ENCODE assay signal across 27 cellular contexts in genomic region chr9:96460470-96460869, GRCh38. TPM values are rescaled to one million over a fixed set of nuclear protein-coding genes. Genes with fewer than 3 reads are reported as not detected.
DNase-seq lines count a peak whose midpoint lies in the region; ATAC-seq and TF ChIP-seq lines count a peak whose summit lies in the region.
"Had no signal": no experiment of that assay in that cellular context is flagged by ENCODE, and none has a peak within 500 bp of the region (broad histone marks: within the 10 kb centered on the region; RNA-seq: fewer than 3 reads in every experiment).

No MANE protein-coding gene starts in this region.

- no peak overlapping the region for H3K23ac ChIP-seq in mesenchymal stem cell (ENCODE audit: low read length in 2 of 2)

- H3K9me3 Mint-ChIP-seq in HFFc6, result no peaks in the 10 kb centered on the region
- H3K9me3 Mint-ChIP-seq in endodermal cell, result no peaks in the 10 kb centered on the region
- H3K9me3 Mint-ChIP-seq: CD8-positive, alpha-beta memory T cell; mesothelial cell of epicardium; naive thymus-derived CD4-positive, alpha-beta T cell had no signal

- no peak overlapping the region for H2BK15ac ChIP-seq in mesenchymal stem cell (ENCODE audit: low read depth, poor library complexity, severe bottlenecking)

- CTCF ChIA-PET in BJ (lab: Yijun Ruan, JAX), result interaction anchor here (1.1 kb wide), 1 partner anchor 143 kb away, joined by 3 read pairs; no protein-coding TSS in a partner anchor

- H2AFZ ChIP-seq in mesenchymal stem cell (ENCODE audit: low read depth, low read length), result no peak overlapping the region

- H3K4me1 ChIP-seq in endodermal cell (ENCODE audit: control insufficient read depth, insufficient read depth, low read length) (no peaks in the 10 kb centered on the region), mesenchymal stem cell (ENCODE audit: control insufficient read depth, insufficient read depth, low read depth, low read length) (peaks cover 6% of the 10 kb centered on the region)
- H3K4me1 ChIP-seq: colonic mucosa, Peyer's patch had no signal

- H3K27me3 Mint-ChIP-seq in HFFc6 (ENCODE audit: insufficient read depth) (no peaks in the 10 kb centered on the region), endodermal cell (ENCODE audit: insufficient read depth) (no peaks in the 10 kb centered on the region)
- H3K27me3 Mint-ChIP-seq: CD8-positive, alpha-beta memory T cell; naive thymus-derived CD4-positive, alpha-beta T cell had no signal

- H3K27me3 ChIP-seq in BJ (ENCODE audit: control insufficient read depth, insufficient read depth, low read length), result no peaks in the 10 kb centered on the region
- H3K27me3 ChIP-seq in endodermal cell (ENCODE audit: control insufficient read depth, insufficient read depth, low read length, poor library complexity, severe bottlenecking), result no peaks in the 10 kb centered on the region
- no peaks in the 10 kb centered on the region for H3K27me3 ChIP-seq in mesenchymal stem cell (ENCODE audit: control insufficient read depth in 1 of 2, insufficient read depth in 1 of 2, low read length in 2 of 2)
- H3K27me3 ChIP-seq: colonic mucosa, esophagus muscularis mucosa, Peyer's patch had no signal

- no peak overlapping the region for H2AK5ac ChIP-seq in mesenchymal stem cell (ENCODE audit: low read length, severe bottlenecking)

- no peak overlapping the region for H3K27ac ChIP-seq in endodermal cell (ENCODE audit: low read depth, low read length)
- H3K27ac ChIP-seq in mesenchymal stem cell (ENCODE audit: low read length, poor library complexity, severe bottlenecking), result no peak overlapping the region
- H3K27ac ChIP-seq: colonic mucosa, esophagus muscularis mucosa, Peyer's patch had no signal

- H3K4me3 Mint-ChIP-seq in HFFc6, result peak overlapping the region; percentile 69; the same call in 1 of the 2 replicates
- H3K4me3 Mint-ChIP-seq in endodermal cell, result no peak overlapping the region
- H3K4me3 Mint-ChIP-seq: CD8-positive, alpha-beta memory T cell; mesothelial cell of epicardium had no signal

- DNase-seq in BJ (ENCODE audit: low read depth) (no peak), HFFc6 (no peak), endodermal cell (no peak), mesenchymal stem cell (no peak), NCI-H146 (lab: John Stamatoyannopoulos, UW) (no peak), ACHN (no peak)
- no peak for DNase-seq in activated CD8-positive, alpha-beta memory T cell treated with anti-CD3 and anti-CD28 coated beads, Interleukin-2, amount 50 U/mL, for 4 hours
- DNase-seq: activated CD4-positive, alpha-beta T cell treated with anti-CD3 and anti-CD28 coated beads, Interleukin-2, amount 50 U/mL, for 4 hours; activated naive CD4-positive, alpha-beta T cell treated with anti-CD3 and anti-CD28 coated beads, Interleukin-2, amount 50 U/mL, for 16 hours; AML-193; anterior cingulate cortex; CD8-positive, alpha-beta memory T cell; colonic mucosa; effector memory CD4-positive, alpha-beta T cell; islet precursor cell; naive thymus-derived CD4-positive, alpha-beta T cell; NCI-H1092 treated with DMSO at 0.1 percent for 48 hours; NCI-H1930; NCI-H226; NCI-H748 treated with DMSO at 0.1 percent for 48 hours; Peyer's patch; SHP77 treated with DMSO at 0.1 percent for 48 hours; stimulated activated naive CD4-positive, alpha-beta T cell treated with Interleukin-2 at 50 U/mL for 16 hours; T-helper 1 cell had no signal

- no peak overlapping the region for H3K14ac ChIP-seq in mesenchymal stem cell (ENCODE audit: low read length in 2 of 2)

- no peak overlapping the region for H3K4ac ChIP-seq in mesenchymal stem cell (ENCODE audit: low read depth in 1 of 2, low read length in 2 of 2)

- WGBS in endodermal cell (ENCODE audit: insufficient coverage in 1 of 2, insufficient read length in 1 of 2), 2 experiments, result 95 to 100% methylated on average over 1 to 5 of the region's 5 CpGs
- 93% methylated on average over 3 of the region's 5 CpGs for WGBS in mesenchymal stem cell

- no peaks in the 10 kb centered on the region for H3K36me3 ChIP-seq in BJ (ENCODE audit: control insufficient read depth, insufficient read depth, low read length)
- peaks cover 5% of the 10 kb centered on the region for H3K36me3 ChIP-seq in endodermal cell (ENCODE audit: control insufficient read depth, insufficient read depth, low read length)
- H3K36me3 ChIP-seq in mesenchymal stem cell (ENCODE audit: control insufficient read depth in 1 of 2, insufficient read depth in 2 of 2, low read depth in 1 of 2, low read length in 2 of 2), result peaks cover 5 to 51% of the 10 kb centered on the region in 2 experiments
- H3K36me3 ChIP-seq: colonic mucosa, Peyer's patch had no signal

- no peak for ATAC-seq in GM18519 (IDR thresholded peaks at IDR 0.05; ENCODE audit: low FRiP score, unreplicated experiment)
- ATAC-seq: naive thymus-derived CD4-positive, alpha-beta T cell had no signal

- no peak overlapping the region for H3K4me2 ChIP-seq in mesenchymal stem cell (ENCODE audit: low read length, poor library complexity, severe bottlenecking)

- H3K79me1 ChIP-seq in mesenchymal stem cell (replicated peaks; ENCODE audit: low read length, poor library complexity, severe bottlenecking), result peaks cover 13% of the 10 kb centered on the region

- no peak overlapping the region for H4K8ac ChIP-seq in mesenchymal stem cell (ENCODE audit: low read length)

- H2BK5ac ChIP-seq in mesenchymal stem cell (ENCODE audit: low read depth, low read length, poor library complexity, severe bottlenecking), result no peak overlapping the region

- H3K27ac Mint-ChIP-seq in HFFc6, result peak overlapping the region; percentile 82
- H3K27ac Mint-ChIP-seq in endodermal cell, result peak overlapping the region; percentile 71
- H3K27ac Mint-ChIP-seq: mesothelial cell of epicardium had no signal

- H3K9me3 ChIP-seq in endodermal cell (ENCODE audit: control insufficient read depth, low read length) (no peaks in the 10 kb centered on the region), mesenchymal stem cell (ENCODE audit: control insufficient read depth, low read length) (no peaks in the 10 kb centered on the region)
- H3K9me3 ChIP-seq: colonic mucosa, esophagus muscularis mucosa, Peyer's patch had no signal

- H3K18ac ChIP-seq in mesenchymal stem cell (ENCODE audit: low read depth in 1 of 2, low read length in 2 of 2), result no peak overlapping the region

- H2BK120ac ChIP-seq in mesenchymal stem cell (ENCODE audit: low read depth, low read length), result no peak overlapping the region

- TF ChIP-seq CTCF in BJ (IDR thresholded peaks at IDR 0.05; ENCODE audit: insufficient read depth, low read depth, low read length) (no peak), HFFc6 (IDR thresholded peaks at IDR 0.05) (no peak), endodermal cell (conservative IDR thresholded peaks at IDR 0.05) (no peak)

- POLR2A ChIA-PET in BJ (lab: Charles Lee), result no interaction called here

- H3K4me1 Mint-ChIP-seq in HFFc6 (ENCODE audit: low read depth), result peaks cover 36% of the 10 kb centered on the region
- H3K4me1 Mint-ChIP-seq in endodermal cell, result peaks cover 7% of the 10 kb centered on the region

- in situ Hi-C loops in ACHN (cut with HindIII; ENCODE audit: low pct_ligation_motif_present, low pct_unique_long_range_greater_than_20kb, low sequenced_read_pairs), result no loop called here

- H3K4me3 ChIP-seq in BJ (ENCODE audit: low read depth, low read length) (peak overlapping the region; percentile 12; the same call in 1 of the 2 replicates), endodermal cell (ENCODE audit: low read length) (no peak overlapping the region), mesenchymal stem cell (ENCODE audit: insufficient read depth in 1 of 2, low read depth in 1 of 2, low read length in 2 of 2) (no peak overlapping the region)
- H3K4me3 ChIP-seq: colonic mucosa, esophagus muscularis mucosa, Peyer's patch had no signal

- no peak overlapping the region for H2BK12ac ChIP-seq in mesenchymal stem cell (ENCODE audit: low read length in 2 of 2)

- H3K36me3 Mint-ChIP-seq in HFFc6 (ENCODE audit: low read depth), result peaks cover 25% of the 10 kb centered on the region
- peaks cover 14% of the 10 kb centered on the region for H3K36me3 Mint-ChIP-seq in endodermal cell (ENCODE audit: low read depth)

- H4K91ac ChIP-seq in mesenchymal stem cell (ENCODE audit: low read length), result no peak overlapping the region

- H3K9ac ChIP-seq in endodermal cell (ENCODE audit: extremely low read depth, low read length, poor library complexity, severe bottlenecking) (no peak overlapping the region), mesenchymal stem cell (ENCODE audit: low read length) (peak overlapping the region; percentile 71)

RNA-seq across cellular contexts. Expression of gene HABP4, which starts 10.5 kb away (rescaled TPM):
- polyA plus RNA-seq in BJ (2011; rRNA removed), result 9.2 and 10.2 TPM in 2 replicates
- polyA minus RNA-seq in BJ (2011; rRNA and poly(A)+ RNA removed), result 3.3 and 3.6 TPM in 2 replicates
- 10 to 100 TPM; 20.1 to 26.6 (median 24.9) TPM for total RNA-seq in HFFc6 (2021; fragmentation: NEBNext Ultra II Directional; extraction: Animal tissue kit (Norgen Biotek cat#: 25700))
- 10 to 100 TPM in 1 of 2 donors, 1 to 10 TPM in 1; 10.0 to 12.1 TPM for total RNA-seq in endodermal cell
- polyA plus RNA-seq in endodermal cell (2013, experiment 1 of 2), result 26.1 TPM
- 22.3 TPM for polyA plus RNA-seq in endodermal cell (2013, experiment 2 of 2)
- polyA plus RNA-seq in mesenchymal stem cell (2013, experiment 1 of 2), result 19.7 TPM
- 18.7 TPM for polyA plus RNA-seq in mesenchymal stem cell (2013, experiment 2 of 2)

RNA-seq across cellular contexts. Expression of gene ZNF367, which starts 42.3 kb away (rescaled TPM):
- polyA plus RNA-seq in BJ (2011; rRNA removed), result 0.97 and 1.8 TPM in 2 replicates
- polyA minus RNA-seq in BJ (2011; rRNA and poly(A)+ RNA removed), result 1.1 and 1.3 TPM in 2 replicates
- total RNA-seq in HFFc6 (2021; fragmentation: NEBNext Ultra II Directional; extraction: Animal tissue kit (Norgen Biotek cat#: 25700)), result 10 to 100 TPM in 5 of 6 experiments, 1 to 10 TPM in 1; 6.1 to 12.2 (median 11.5) TPM
- 10 to 100 TPM in 1 of 2 donors, 1 to 10 TPM in 1; 7.7 to 10.6 TPM for total RNA-seq in endodermal cell
- polyA plus RNA-seq in endodermal cell (2013, experiment 1 of 2), result 9.5 TPM
- 10.2 TPM for polyA plus RNA-seq in endodermal cell (2013, experiment 2 of 2)
- 0.66 TPM for polyA plus RNA-seq in mesenchymal stem cell (2013, experiment 1 of 2)
- 0.62 TPM for polyA plus RNA-seq in mesenchymal stem cell (2013, experiment 2 of 2)
